ENCODE assay signal across 8 cellular contexts in the genomic region with DNA sequence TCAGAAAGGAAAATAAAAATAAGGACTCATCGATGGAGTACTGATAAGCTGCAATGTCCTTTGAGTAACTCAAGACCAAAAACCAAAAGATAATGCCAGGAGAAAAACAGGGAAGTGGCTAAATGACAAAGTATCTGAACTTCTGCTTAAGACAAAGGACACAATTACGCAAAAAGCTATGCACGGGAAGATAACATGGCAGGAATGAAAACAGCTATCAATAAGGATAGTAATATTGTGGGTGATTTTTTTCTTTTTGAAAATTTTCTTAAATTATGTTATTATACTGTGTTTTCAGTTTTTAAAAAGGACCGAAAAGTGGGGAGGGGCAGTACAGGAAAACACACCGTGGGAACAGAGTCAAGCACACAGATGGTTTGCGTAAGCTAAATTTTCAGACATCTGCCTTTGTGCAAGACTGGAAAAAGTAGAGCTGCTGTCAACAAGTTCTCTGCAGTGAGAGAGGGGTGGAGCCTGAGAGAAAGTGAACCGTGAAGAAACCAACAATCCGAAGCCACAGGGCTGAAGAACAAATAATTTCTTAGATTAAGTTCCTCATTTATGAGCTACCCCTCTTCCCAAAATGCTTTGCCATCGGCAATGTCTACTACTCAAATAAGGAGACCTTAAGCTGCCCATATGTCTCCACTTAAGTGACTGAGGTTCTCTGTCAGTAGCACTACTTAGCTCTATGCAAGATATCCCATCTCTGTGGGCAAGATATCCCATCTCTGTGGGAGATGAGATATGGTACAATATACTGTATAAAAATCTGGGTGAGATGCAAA.
DNase-seq lines count a peak whose midpoint lies in the region; ATAC-seq and TF ChIP-seq lines count a peak whose summit lies in the region.

No MANE protein-coding gene starts in this region.

- H3K4me3 ChIP-seq in gastroesophageal sphincter (no peak overlapping the region), sigmoid colon (peak overlapping the region in 1 of 4 donors; percentile 5)

- peak overlapping the region; percentile 44 to 77 (median 74) for H3K27ac ChIP-seq in gastroesophageal sphincter
- H3K27ac ChIP-seq in sigmoid colon, result peak overlapping the region; percentile 38 to 71 (median 65)
- H3K27ac ChIP-seq in foreskin keratinocyte, result no peak overlapping the region

- TF ChIP-seq POLR2A in gastroesophageal sphincter (IDR thresholded peaks at IDR 0.05) (no peak), sigmoid colon (IDR thresholded peaks at IDR 0.05) (no peak)

- TF ChIP-seq CTCF in GM10248 (IDR thresholded peaks at IDR 0.05; ENCODE audit: control extremely low read depth, extremely low read depth, low read depth, missing control alignments) (no peak), gastroesophageal sphincter (IDR thresholded peaks at IDR 0.05) (no peak), sigmoid colon (IDR thresholded peaks at IDR 0.05) (no peak), foreskin keratinocyte (conservative IDR thresholded peaks at IDR 0.05) (no peak)
- no peak for TF ChIP-seq CTCF in activated CD8-positive, alpha-beta T cell treated with anti-CD3 and anti-CD28 coated beads for 36 hours (IDR thresholded peaks at IDR 0.05)

- peaks cover 3% of the 10 kb centered on the region for H3K9me3 Mint-ChIP-seq in activated CD8-positive, alpha-beta T cell treated with anti-CD3 and anti-CD28 coated beads for 36 hours

- intact Hi-C loops in activated CD8-positive, alpha-beta T cell treated with anti-CD3 and anti-CD28 coated beads for 36 hours (cut with micrococcal nuclease), result loop anchor here (5.0 kb wide), 1 partner anchor 40 kb away; no protein-coding TSS in a partner anchor
- intact Hi-C loops in sigmoid colon (cut with DNase I), result loop anchor here (5.0 kb wide), 2 partner anchors 80 to 360 kb away; no protein-coding TSS in a partner anchor

- WGBS in gastroesophageal sphincter (ENCODE audit: low coverage in 1 of 2), 2 donors, result 31 to 35% methylated on average over 9 of the region's 9 CpGs
- WGBS in sigmoid colon, 2 donors, result 28 to 72% methylated on average over 9 of the region's 9 CpGs

- H3K27me3 ChIP-seq in gastroesophageal sphincter (no peaks in the 10 kb centered on the region), sigmoid colon (no peaks in the 10 kb centered on the region), foreskin keratinocyte (no peaks in the 10 kb centered on the region)

- ATAC-seq in GM21447 (IDR thresholded peaks at IDR 0.05; ENCODE audit: unreplicated experiment), result peak; percentile 66
- ATAC-seq in activated CD8-positive, alpha-beta T cell treated with anti-CD3 and anti-CD28 coated beads for 36 hours, result peak; percentile 57
- peak; percentile 90 for ATAC-seq in gastroesophageal sphincter
- no peak for ATAC-seq in foreskin keratinocyte

- H3K4me3 Mint-ChIP-seq in activated CD8-positive, alpha-beta T cell treated with anti-CD3 and anti-CD28 coated beads for 36 hours, result peak overlapping the region; percentile 30

- H3K4me1 Mint-ChIP-seq in activated CD8-positive, alpha-beta T cell treated with anti-CD3 and anti-CD28 coated beads for 36 hours (ENCODE audit: low read depth), result peaks cover 77% of the 10 kb centered on the region

- H3K4me1 ChIP-seq in gastroesophageal sphincter (peaks cover 0 to 38% (median 7%) of the 10 kb centered on the region in 3 donors), sigmoid colon (peaks cover 0 to 21% (median 0%) of the 10 kb centered on the region in 4 donors), foreskin keratinocyte (peaks cover 21% of the 10 kb centered on the region)

- CTCF ChIA-PET in GM10248 (lab: Yijun Ruan, JAX), result interaction anchor here (0.7 to 5.0 kb wide), 10 partner anchors 10 to 209 kb away, joined by 3 to 33 read pairs (median 4); no protein-coding TSS in a partner anchor
- CTCF ChIA-PET in activated CD8-positive, alpha-beta T cell treated with anti-CD3 and anti-CD28 coated beads for 36 hours (lab: Charles Lee), result interaction anchor here (1.2 to 3.2 kb wide), 11 partner anchors 8 to 105 kb away, joined by 3 to 17 read pairs (median 7); no protein-coding TSS in a partner anchor

- H3K36me3 ChIP-seq in gastroesophageal sphincter (no peaks in the 10 kb centered on the region), sigmoid colon (no peaks in the 10 kb centered on the region)

- TF ChIP-seq EP300 in gastroesophageal sphincter (IDR thresholded peaks at IDR 0.05) (no peak), sigmoid colon (IDR thresholded peaks at IDR 0.05) (no peak)

- no peaks in the 10 kb centered on the region for H3K9me3 ChIP-seq in gastroesophageal sphincter
- no peaks in the 10 kb centered on the region for H3K9me3 ChIP-seq in sigmoid colon

- H3K36me3 Mint-ChIP-seq in activated CD8-positive, alpha-beta T cell treated with anti-CD3 and anti-CD28 coated beads for 36 hours (ENCODE audit: low read depth), result peaks cover 28% of the 10 kb centered on the region

- DNase-seq in GM10248 (ENCODE audit: extremely low spot score) (peak; percentile 69), KG1 (lab: John Stamatoyannopoulos, UW) (peak; percentile 63), sigmoid colon (peak; percentile 78), foreskin keratinocyte (no peak), NCI-H345 (lab: John Stamatoyannopoulos, UW) (no peak)
- DNase-seq in activated CD8-positive, alpha-beta T cell treated with anti-CD3 and anti-CD28 coated beads for 36 hours, result peak; percentile 37

- POLR2A ChIA-PET in GM10248 (lab: Yijun Ruan, JAX), result interaction anchor here (0.7 to 1.3 kb wide), 4 partner anchors 11 to 106 kb away, joined by 3 to 6 read pairs (median 4); no protein-coding TSS in a partner anchor
- POLR2A ChIA-PET in activated CD8-positive, alpha-beta T cell treated with anti-CD3 and anti-CD28 coated beads for 36 hours (lab: Charles Lee), result interaction anchor here (0.7 to 3.6 kb wide), 16 partner anchors 9 to 105 kb away, joined by 3 to 20 read pairs (median 3); no protein-coding TSS in a partner anchor

- H3K27me3 Mint-ChIP-seq in activated CD8-positive, alpha-beta T cell treated with anti-CD3 and anti-CD28 coated beads for 36 hours, result no peaks in the 10 kb centered on the region

- peak overlapping the region; percentile 66 for H3K27ac Mint-ChIP-seq in activated CD8-positive, alpha-beta T cell treated with anti-CD3 and anti-CD28 coated beads for 36 hours

Comparison
In these comparisons a context has a peak if more than half of its experiments do, and no peak if none do; other contexts are left out.
1. DNase-seq: peak in GM10248 (single experiment), KG1 (single experiment), activated CD8-positive, alpha-beta T cell treated with anti-CD3 and anti-CD28 coated beads for 36 hours (single experiment) and sigmoid colon (single experiment); none in foreskin keratinocyte (0 of 2) and NCI-H345 (single experiment).